In the genomic region with DNA sequence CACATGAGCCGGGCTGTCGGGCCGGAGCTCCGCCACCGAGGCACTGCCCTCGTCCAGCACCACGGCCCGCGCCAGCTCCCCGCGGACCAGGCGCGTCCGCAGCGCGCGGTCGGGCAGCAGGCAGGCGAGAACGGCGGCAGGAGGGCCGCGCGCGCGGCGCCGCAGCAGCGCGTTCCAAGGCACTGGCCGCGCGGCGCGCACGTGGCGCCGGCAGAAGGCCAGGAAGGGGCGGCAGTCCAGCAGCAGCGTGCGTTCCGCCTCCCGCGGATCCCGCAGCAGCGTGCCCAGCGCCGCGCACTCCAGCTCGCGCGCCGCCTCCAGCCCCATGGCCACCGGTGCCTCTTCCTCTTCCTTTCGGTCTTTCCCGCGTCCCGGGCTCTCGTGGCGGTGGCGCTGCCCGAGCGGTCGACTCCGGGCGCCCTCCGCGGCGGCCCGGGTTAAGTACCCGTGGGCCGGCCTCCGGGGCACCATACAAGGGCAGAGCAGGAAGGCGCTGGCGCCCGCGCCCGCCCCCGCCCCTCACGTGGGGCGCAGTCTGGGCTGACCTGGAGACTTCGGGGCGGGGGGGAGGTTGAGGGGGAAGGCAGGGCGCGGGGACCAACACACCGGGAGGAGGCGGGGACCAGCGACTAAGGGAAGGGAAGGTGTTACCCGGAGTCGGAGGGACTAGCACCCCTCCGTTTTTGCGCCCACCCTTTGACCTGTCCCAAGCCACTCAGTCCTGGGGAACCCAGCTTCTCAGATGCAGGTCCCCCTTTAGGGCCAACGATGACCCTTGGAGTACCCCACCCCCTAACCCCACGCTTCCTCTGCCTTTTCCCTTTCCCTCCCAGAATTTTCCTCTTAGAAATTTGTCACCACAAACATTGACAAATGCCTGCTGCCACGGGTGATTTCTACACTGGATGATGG, we compare ENCODE assay signal across 1 cellular context.
A peak's percentile ranks its signal among the peaks of the same experiment; 100 is the strongest.
TF ChIP-seq lines count a peak whose summit lies in the region.

A gene with protein sequence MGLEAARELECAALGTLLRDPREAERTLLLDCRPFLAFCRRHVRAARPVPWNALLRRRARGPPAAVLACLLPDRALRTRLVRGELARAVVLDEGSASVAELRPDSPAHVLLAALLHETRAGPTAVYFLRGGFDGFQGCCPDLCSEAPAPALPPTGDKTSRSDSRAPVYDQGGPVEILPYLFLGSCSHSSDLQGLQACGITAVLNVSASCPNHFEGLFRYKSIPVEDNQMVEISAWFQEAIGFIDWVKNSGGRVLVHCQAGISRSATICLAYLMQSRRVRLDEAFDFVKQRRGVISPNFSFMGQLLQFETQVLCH (minus strand): TSS at position 413 of the 912 bp plus-strand sequence. CDS start 86 bp downstream, at position 327.

TF ChIP-seq in WTC11, 78 proteins besides CTCF, POLR2A, EP300 and RAD21 (continued from another document and continues in another):
- TF ChIP-seq TCF7 (CRISPR knock-in tag; IDR thresholded peaks at IDR 0.05; ENCODE audit: low read depth) (peak; percentile 97), SP1 (CRISPR knock-in tag; conservative IDR thresholded peaks at IDR 0.05) (peak; percentile 62), NR3C1 (CRISPR knock-in tag; conservative IDR thresholded peaks at IDR 0.05; ENCODE audit: low read depth) (peak; percentile 55; the same call in 1 of the 2 replicates), NR1H2 (CRISPR knock-in tag; IDR thresholded peaks at IDR 0.05) (no peak), ZNF671 (CRISPR knock-in tag; IDR thresholded peaks at IDR 0.05) (no peak), ZNF219 (CRISPR knock-in tag; IDR thresholded peaks at IDR 0.05; ENCODE audit: borderline replicate concordance) (peak; percentile 64), ZNF423 (CRISPR knock-in tag; IDR thresholded peaks at IDR 0.05) (no peak), RELA (CRISPR knock-in tag; IDR thresholded peaks at IDR 0.05; ENCODE audit: borderline replicate concordance) (peak; percentile 93), GABPB1 (CRISPR knock-in tag; IDR thresholded peaks at IDR 0.05) (no peak), ZNF121 (CRISPR knock-in tag; IDR thresholded peaks at IDR 0.05) (no peak), ATF1 (CRISPR knock-in tag; IDR thresholded peaks at IDR 0.05) (no peak; the same call in 1 of the 2 replicates), HMGA2 (CRISPR knock-in tag; IDR thresholded peaks at IDR 0.05) (no peak), ZNF263 (CRISPR knock-in tag; IDR thresholded peaks at IDR 0.05; ENCODE audit: low read depth) (peak; percentile 63; the same call in 1 of the 2 replicates), TP53 (CRISPR knock-in tag; IDR thresholded peaks at IDR 0.05) (peak; percentile 97), NR2C2 (CRISPR knock-in tag; IDR thresholded peaks at IDR 0.05) (0 out of 2 replicates have a peak, but pooled peaks have one; percentile 54), NFYB (CRISPR knock-in tag; conservative IDR thresholded peaks at IDR 0.05; ENCODE audit: low read depth) (peak; percentile 51), EMX1 (CRISPR knock-in tag; IDR thresholded peaks at IDR 0.05) (no peak), MYBL2 (CRISPR knock-in tag; IDR thresholded peaks at IDR 0.05) (no peak), ESRRA (CRISPR knock-in tag; IDR thresholded peaks at IDR 0.05; ENCODE audit: borderline replicate concordance) (peak; percentile 95), ZNF317 (CRISPR knock-in tag; IDR thresholded peaks at IDR 0.05; ENCODE audit: borderline replicate concordance, low read depth) (no peak; the same call in 1 of the 2 replicates), ZNF138 (CRISPR knock-in tag; conservative IDR thresholded peaks at IDR 0.05) (no peak), FOXJ3 (CRISPR knock-in tag; IDR thresholded peaks at IDR 0.05; ENCODE audit: borderline replicate concordance) (no peak), SMAD4 (CRISPR knock-in tag; IDR thresholded peaks at IDR 0.05) (no peak), ZNF396 (CRISPR knock-in tag; IDR thresholded peaks at IDR 0.05; ENCODE audit: borderline replicate concordance) (no peak), OVOL2 (CRISPR knock-in tag; IDR thresholded peaks at IDR 0.05; ENCODE audit: borderline replicate concordance) (no peak), ZNF416 (CRISPR knock-in tag; IDR thresholded peaks at IDR 0.05) (no peak), GTF2I (CRISPR knock-in tag; conservative IDR thresholded peaks at IDR 0.05) (no peak), ZBTB21 (CRISPR knock-in tag; IDR thresholded peaks at IDR 0.05; ENCODE audit: borderline replicate concordance) (0 out of 2 replicates have a peak, but pooled peaks have one; percentile 37)
- TF ChIP-seq, protein P1, sequence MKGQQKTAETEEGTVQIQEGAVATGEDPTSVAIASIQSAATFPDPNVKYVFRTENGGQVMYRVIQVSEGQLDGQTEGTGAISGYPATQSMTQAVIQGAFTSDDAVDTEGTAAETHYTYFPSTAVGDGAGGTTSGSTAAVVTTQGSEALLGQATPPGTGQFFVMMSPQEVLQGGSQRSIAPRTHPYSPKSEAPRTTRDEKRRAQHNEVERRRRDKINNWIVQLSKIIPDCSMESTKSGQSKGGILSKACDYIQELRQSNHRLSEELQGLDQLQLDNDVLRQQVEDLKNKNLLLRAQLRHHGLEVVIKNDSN (CRISPR knock-in tag; IDR thresholded peaks at IDR 0.05): peak; percentile 74; the same call in 1 of the 2 replicates
- TF ChIP-seq, protein P2, sequence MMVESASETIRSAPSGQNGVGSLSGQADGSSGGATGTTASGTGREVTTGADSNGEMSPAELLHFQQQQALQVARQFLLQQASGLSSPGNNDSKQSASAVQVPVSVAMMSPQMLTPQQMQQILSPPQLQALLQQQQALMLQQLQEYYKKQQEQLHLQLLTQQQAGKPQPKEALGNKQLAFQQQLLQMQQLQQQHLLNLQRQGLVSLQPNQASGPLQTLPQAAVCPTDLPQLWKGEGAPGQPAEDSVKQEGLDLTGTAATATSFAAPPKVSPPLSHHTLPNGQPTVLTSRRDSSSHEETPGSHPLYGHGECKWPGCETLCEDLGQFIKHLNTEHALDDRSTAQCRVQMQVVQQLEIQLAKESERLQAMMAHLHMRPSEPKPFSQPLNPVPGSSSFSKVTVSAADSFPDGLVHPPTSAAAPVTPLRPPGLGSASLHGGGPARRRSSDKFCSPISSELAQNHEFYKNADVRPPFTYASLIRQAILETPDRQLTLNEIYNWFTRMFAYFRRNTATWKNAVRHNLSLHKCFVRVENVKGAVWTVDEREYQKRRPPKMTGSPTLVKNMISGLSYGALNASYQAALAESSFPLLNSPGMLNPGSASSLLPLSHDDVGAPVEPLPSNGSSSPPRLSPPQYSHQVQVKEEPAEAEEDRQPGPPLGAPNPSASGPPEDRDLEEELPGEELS (CRISPR knock-in tag; IDR thresholded peaks at IDR 0.05): peak; percentile 99
- TF ChIP-seq, protein P3, sequence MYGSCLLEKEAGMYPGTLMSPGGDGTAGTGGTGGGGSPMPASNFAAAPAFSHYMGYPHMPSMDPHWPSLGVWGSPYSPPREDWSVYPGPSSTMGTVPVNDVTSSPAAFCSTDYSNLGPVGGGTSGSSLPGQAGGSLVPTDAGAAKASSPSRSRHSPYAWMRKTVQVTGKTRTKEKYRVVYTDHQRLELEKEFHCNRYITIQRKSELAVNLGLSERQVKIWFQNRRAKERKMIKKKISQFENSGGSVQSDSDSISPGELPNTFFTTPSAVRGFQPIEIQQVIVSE (CRISPR knock-in tag; IDR thresholded peaks at IDR 0.05; ENCODE audit: borderline replicate concordance): no peak
- TF ChIP-seq, protein P4, sequence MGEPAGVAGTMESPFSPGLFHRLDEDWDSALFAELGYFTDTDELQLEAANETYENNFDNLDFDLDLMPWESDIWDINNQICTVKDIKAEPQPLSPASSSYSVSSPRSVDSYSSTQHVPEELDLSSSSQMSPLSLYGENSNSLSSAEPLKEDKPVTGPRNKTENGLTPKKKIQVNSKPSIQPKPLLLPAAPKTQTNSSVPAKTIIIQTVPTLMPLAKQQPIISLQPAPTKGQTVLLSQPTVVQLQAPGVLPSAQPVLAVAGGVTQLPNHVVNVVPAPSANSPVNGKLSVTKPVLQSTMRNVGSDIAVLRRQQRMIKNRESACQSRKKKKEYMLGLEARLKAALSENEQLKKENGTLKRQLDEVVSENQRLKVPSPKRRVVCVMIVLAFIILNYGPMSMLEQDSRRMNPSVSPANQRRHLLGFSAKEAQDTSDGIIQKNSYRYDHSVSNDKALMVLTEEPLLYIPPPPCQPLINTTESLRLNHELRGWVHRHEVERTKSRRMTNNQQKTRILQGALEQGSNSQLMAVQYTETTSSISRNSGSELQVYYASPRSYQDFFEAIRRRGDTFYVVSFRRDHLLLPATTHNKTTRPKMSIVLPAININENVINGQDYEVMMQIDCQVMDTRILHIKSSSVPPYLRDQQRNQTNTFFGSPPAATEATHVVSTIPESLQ (CRISPR knock-in tag; IDR thresholded peaks at IDR 0.05): no peak
- TF ChIP-seq, protein P5, sequence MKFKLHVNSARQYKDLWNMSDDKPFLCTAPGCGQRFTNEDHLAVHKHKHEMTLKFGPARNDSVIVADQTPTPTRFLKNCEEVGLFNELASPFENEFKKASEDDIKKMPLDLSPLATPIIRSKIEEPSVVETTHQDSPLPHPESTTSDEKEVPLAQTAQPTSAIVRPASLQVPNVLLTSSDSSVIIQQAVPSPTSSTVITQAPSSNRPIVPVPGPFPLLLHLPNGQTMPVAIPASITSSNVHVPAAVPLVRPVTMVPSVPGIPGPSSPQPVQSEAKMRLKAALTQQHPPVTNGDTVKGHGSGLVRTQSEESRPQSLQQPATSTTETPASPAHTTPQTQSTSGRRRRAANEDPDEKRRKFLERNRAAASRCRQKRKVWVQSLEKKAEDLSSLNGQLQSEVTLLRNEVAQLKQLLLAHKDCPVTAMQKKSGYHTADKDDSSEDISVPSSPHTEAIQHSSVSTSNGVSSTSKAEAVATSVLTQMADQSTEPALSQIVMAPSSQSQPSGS (CRISPR knock-in tag; IDR thresholded peaks at IDR 0.05; ENCODE audit: borderline replicate concordance, low read depth): no peak
- TF ChIP-seq, protein P6, sequence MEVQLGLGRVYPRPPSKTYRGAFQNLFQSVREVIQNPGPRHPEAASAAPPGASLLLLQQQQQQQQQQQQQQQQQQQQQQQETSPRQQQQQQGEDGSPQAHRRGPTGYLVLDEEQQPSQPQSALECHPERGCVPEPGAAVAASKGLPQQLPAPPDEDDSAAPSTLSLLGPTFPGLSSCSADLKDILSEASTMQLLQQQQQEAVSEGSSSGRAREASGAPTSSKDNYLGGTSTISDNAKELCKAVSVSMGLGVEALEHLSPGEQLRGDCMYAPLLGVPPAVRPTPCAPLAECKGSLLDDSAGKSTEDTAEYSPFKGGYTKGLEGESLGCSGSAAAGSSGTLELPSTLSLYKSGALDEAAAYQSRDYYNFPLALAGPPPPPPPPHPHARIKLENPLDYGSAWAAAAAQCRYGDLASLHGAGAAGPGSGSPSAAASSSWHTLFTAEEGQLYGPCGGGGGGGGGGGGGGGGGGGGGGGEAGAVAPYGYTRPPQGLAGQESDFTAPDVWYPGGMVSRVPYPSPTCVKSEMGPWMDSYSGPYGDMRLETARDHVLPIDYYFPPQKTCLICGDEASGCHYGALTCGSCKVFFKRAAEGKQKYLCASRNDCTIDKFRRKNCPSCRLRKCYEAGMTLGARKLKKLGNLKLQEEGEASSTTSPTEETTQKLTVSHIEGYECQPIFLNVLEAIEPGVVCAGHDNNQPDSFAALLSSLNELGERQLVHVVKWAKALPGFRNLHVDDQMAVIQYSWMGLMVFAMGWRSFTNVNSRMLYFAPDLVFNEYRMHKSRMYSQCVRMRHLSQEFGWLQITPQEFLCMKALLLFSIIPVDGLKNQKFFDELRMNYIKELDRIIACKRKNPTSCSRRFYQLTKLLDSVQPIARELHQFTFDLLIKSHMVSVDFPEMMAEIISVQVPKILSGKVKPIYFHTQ (CRISPR knock-in tag; IDR thresholded peaks at IDR 0.05): no peak
- TF ChIP-seq, protein P7, sequence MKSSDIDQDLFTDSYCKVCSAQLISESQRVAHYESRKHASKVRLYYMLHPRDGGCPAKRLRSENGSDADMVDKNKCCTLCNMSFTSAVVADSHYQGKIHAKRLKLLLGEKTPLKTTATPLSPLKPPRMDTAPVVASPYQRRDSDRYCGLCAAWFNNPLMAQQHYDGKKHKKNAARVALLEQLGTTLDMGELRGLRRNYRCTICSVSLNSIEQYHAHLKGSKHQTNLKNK (CRISPR knock-in tag; IDR thresholded peaks at IDR 0.05): no peak
- TF ChIP-seq, protein P8, sequence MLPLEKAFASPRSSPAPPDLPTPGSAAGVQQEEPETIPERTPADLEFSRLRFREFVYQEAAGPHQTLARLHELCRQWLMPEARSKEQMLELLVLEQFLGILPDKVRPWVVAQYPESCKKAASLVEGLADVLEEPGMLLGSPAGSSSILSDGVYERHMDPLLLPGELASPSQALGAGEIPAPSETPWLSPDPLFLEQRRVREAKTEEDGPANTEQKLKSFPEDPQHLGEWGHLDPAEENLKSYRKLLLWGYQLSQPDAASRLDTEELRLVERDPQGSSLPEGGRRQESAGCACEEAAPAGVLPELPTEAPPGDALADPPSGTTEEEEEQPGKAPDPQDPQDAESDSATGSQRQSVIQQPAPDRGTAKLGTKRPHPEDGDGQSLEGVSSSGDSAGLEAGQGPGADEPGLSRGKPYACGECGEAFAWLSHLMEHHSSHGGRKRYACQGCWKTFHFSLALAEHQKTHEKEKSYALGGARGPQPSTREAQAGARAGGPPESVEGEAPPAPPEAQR (CRISPR knock-in tag; IDR thresholded peaks at IDR 0.05): no peak
- TF ChIP-seq, protein P9, sequence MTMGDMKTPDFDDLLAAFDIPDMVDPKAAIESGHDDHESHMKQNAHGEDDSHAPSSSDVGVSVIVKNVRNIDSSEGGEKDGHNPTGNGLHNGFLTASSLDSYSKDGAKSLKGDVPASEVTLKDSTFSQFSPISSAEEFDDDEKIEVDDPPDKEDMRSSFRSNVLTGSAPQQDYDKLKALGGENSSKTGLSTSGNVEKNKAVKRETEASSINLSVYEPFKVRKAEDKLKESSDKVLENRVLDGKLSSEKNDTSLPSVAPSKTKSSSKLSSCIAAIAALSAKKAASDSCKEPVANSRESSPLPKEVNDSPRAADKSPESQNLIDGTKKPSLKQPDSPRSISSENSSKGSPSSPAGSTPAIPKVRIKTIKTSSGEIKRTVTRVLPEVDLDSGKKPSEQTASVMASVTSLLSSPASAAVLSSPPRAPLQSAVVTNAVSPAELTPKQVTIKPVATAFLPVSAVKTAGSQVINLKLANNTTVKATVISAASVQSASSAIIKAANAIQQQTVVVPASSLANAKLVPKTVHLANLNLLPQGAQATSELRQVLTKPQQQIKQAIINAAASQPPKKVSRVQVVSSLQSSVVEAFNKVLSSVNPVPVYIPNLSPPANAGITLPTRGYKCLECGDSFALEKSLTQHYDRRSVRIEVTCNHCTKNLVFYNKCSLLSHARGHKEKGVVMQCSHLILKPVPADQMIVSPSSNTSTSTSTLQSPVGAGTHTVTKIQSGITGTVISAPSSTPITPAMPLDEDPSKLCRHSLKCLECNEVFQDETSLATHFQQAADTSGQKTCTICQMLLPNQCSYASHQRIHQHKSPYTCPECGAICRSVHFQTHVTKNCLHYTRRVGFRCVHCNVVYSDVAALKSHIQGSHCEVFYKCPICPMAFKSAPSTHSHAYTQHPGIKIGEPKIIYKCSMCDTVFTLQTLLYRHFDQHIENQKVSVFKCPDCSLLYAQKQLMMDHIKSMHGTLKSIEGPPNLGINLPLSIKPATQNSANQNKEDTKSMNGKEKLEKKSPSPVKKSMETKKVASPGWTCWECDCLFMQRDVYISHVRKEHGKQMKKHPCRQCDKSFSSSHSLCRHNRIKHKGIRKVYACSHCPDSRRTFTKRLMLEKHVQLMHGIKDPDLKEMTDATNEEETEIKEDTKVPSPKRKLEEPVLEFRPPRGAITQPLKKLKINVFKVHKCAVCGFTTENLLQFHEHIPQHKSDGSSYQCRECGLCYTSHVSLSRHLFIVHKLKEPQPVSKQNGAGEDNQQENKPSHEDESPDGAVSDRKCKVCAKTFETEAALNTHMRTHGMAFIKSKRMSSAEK (CRISPR knock-in tag; IDR thresholded peaks at IDR 0.05; ENCODE audit: borderline replicate concordance): no peak
- TF ChIP-seq, protein P10, sequence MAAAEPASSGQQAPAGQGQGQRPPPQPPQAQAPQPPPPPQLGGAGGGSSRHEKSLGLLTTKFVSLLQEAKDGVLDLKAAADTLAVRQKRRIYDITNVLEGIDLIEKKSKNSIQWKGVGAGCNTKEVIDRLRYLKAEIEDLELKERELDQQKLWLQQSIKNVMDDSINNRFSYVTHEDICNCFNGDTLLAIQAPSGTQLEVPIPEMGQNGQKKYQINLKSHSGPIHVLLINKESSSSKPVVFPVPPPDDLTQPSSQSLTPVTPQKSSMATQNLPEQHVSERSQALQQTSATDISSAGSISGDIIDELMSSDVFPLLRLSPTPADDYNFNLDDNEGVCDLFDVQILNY (CRISPR knock-in tag; IDR thresholded peaks at IDR 0.05): no peak
